ENCODE assay signal across 1 cellular context in genomic region chr16:81095653-81095952, GRCh38.
TF ChIP-seq lines count a peak whose summit lies in the region.

No MANE protein-coding gene starts in this region.

TF ChIP-seq in HEK293, 187 proteins besides CTCF, POLR2A, EP300 and RAD21 (continued from another document):
- TF ChIP-seq KLF17 (tag by site-specific recombination; IDR thresholded peaks at IDR 0.05), result no peak
- TF ChIP-seq KLF1 (tag by site-specific recombination; IDR thresholded peaks at IDR 0.05), result no peak
- TF ChIP-seq ZNF639 (tag by site-specific recombination; IDR thresholded peaks at IDR 0.05), result no peak
- TF ChIP-seq ZNF132 (tag by site-specific recombination; IDR thresholded peaks at IDR 0.05; ENCODE audit: borderline replicate concordance), result no peak
- TF ChIP-seq ZNF585B (tag by site-specific recombination; IDR thresholded peaks at IDR 0.05), result no peak
- TF ChIP-seq ZNF362 (tag by site-specific recombination; IDR thresholded peaks at IDR 0.05), result no peak
- TF ChIP-seq KLF16 (tag by site-specific recombination; IDR thresholded peaks at IDR 0.05), result peak; percentile 70
- TF ChIP-seq KLF8 (tag by site-specific recombination; IDR thresholded peaks at IDR 0.05), result 0 out of 2 replicates have a peak, but pooled peaks have one; percentile 8
- TF ChIP-seq ZNF510 (tag by site-specific recombination; IDR thresholded peaks at IDR 0.05; ENCODE audit: insufficient replicate concordance), result no peak
- no peak for TF ChIP-seq ZNF433 (tag by site-specific recombination; IDR thresholded peaks at IDR 0.05; ENCODE audit: low read depth)
- no peak for TF ChIP-seq SALL2 (tag by site-specific recombination; IDR thresholded peaks at IDR 0.05; ENCODE audit: borderline replicate concordance)
- TF ChIP-seq ZNF600 (tag by site-specific recombination; IDR thresholded peaks at IDR 0.05), result no peak
- 0 out of 2 replicates have a peak, but pooled peaks have one; percentile 35 for TF ChIP-seq ZEB2 (tag by site-specific recombination; IDR thresholded peaks at IDR 0.05)
- no peak for TF ChIP-seq ZBTB8A (tag by site-specific recombination; IDR thresholded peaks at IDR 0.05)
- no peak for TF ChIP-seq TCF7L2 (IDR thresholded peaks at IDR 0.05; ENCODE audit: borderline replicate concordance, low read depth, low read length)
- no peak for TF ChIP-seq ZSCAN16 (tag by site-specific recombination; IDR thresholded peaks at IDR 0.05)
- TF ChIP-seq HOXD13 (CRISPR knock-in tag; IDR thresholded peaks at IDR 0.05; ENCODE audit: borderline replicate concordance), result no peak
- TF ChIP-seq ZNF610 (tag by site-specific recombination; IDR thresholded peaks at IDR 0.05; ENCODE audit: borderline replicate concordance), result no peak
- TF ChIP-seq SP7 (tag by site-specific recombination; IDR thresholded peaks at IDR 0.05), result peak; percentile 33; the same call in 1 of the 2 replicates
- peak; percentile 78 for TF ChIP-seq ZNF335 (tag by site-specific recombination; conservative IDR thresholded peaks at IDR 0.05)
- TF ChIP-seq ZNF629 (tag by site-specific recombination; IDR thresholded peaks at IDR 0.05), result no peak
- no peak for TF ChIP-seq ZNF843 (tag by site-specific recombination; IDR thresholded peaks at IDR 0.05)
- TF ChIP-seq ZNF394 (tag by site-specific recombination; IDR thresholded peaks at IDR 0.05; ENCODE audit: borderline replicate concordance), result peak; percentile 83
- no peak for TF ChIP-seq ZNF518A (tag by site-specific recombination; conservative IDR thresholded peaks at IDR 0.05; ENCODE audit: low read depth)
- TF ChIP-seq ZNF292 (tag by site-specific recombination; IDR thresholded peaks at IDR 0.05; ENCODE audit: borderline replicate concordance, low read depth), result no peak
- TF ChIP-seq GLI2 (tag by site-specific recombination; IDR thresholded peaks at IDR 0.05; ENCODE audit: borderline replicate concordance, low read depth), result no peak
- no peak for TF ChIP-seq ZNF10 (tag by site-specific recombination; IDR thresholded peaks at IDR 0.05)
- TF ChIP-seq ZNF791 (tag by site-specific recombination; IDR thresholded peaks at IDR 0.05), result no peak
- TF ChIP-seq OSR2 (tag by site-specific recombination; IDR thresholded peaks at IDR 0.05), result no peak
